19 cellular contexts compared by ENCODE assay signal in the genomic region with DNA sequence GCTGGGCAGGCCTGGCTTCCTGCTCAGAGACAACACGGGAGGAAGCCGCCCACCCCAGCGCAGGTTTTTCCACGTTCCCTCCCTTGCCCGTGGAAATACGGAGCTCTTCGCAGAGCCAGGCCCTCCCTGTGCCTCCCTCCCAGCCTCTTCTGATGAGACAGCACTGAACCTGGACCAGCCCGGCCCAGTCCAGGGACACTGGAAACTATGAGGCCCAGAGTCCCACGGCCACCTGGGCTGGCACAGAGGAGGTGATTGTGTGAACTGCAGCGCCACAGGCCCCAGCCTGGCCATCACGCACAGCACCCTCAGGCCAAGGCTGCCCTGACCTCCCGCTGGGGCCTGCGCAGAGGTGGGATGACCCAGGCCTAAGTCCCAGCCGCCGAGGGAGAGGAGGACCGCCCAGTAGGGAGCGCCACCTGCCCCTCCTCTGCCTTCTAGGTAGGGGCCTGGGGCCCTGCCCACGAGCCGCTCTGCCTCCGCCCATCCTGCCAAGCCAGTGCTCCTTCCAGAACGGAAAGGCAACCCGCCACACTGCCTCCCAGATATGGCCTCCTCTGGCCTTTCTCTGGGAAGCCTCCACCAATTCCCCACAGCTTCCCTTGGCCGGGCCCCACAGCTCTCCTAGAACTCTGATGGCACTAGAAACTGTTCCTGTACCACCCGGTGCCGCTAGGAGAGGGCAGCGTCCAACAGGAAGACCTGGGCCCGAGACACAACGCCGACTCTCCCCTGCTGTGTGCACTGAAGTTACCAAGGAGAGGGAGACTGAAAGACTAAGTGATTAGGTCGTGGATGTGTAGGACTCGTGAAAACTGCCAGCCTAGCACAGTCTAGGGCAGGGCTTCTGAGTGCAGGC. TPM values are rescaled to one million over a fixed set of nuclear protein-coding genes. Genes with fewer than 3 reads are reported as not detected.
DNase-seq lines count a peak whose midpoint lies in the region; FAIRE-seq and TF ChIP-seq lines count a peak whose summit lies in the region.
"Had no signal": no experiment of that assay in that cellular context is flagged by ENCODE, and none has a peak within 500 bp of the region (broad histone marks: within the 10 kb centered on the region; RNA-seq: fewer than 3 reads in every experiment).

No MANE protein-coding gene starts in this region.

- intact Hi-C loops in A673 (cut with micrococcal nuclease; ENCODE audit: unreplicated experiment) (no loop called here), esophagus squamous epithelium (cut with DNase I) (no loop called here), cardiac septum (cut with DNase I) (no loop called here)

- 65 to 68% methylated on average over 7 to 15 of the region's 31 CpGs for WGBS in esophagus squamous epithelium, 2 donors
- no CpG with 5 or more reads among the region's 31 CpGs for WGBS in neuronal stem cell (ENCODE audit: extremely low coverage in 2 of 2, insufficient read length in 2 of 2, insufficient replicate concordance in 1 of 2), 2 donors

- H2AFZ ChIP-seq in neuronal stem cell (ENCODE audit: low read length): peak overlapping the region; percentile 13
- H2AFZ ChIP-seq: parathyroid adenoma had no signal

- FAIRE-seq in RCC 7860 (lab: Jason Lieb, UNC) (no peak), H54 (lab: Jason Lieb, UNC) (no peak)
- FAIRE-seq: GM12891 had no signal

- no peak overlapping the region for H4K8ac ChIP-seq in neuronal stem cell (ENCODE audit: low read depth, low read length)

- H3K4me1 ChIP-seq in A673 (ENCODE audit: insufficient read depth, low read length, poor library complexity, severe bottlenecking) (peaks cover 21% of the 10 kb centered on the region), esophagus squamous epithelium (peaks cover 14 to 69% (median 21%) of the 10 kb centered on the region in 3 donors), neuronal stem cell (ENCODE audit: control insufficient read depth in 2 of 2, insufficient read depth in 1 of 2, low read depth in 1 of 2, low read length in 2 of 2) (peaks cover 11 to 12% of the 10 kb centered on the region in 2 donors)
- H3K4me1 ChIP-seq: parathyroid adenoma had no signal

- peak overlapping the region; percentile 78 for H2BK12ac ChIP-seq in neuronal stem cell (ENCODE audit: low read length)

- TF ChIP-seq POLR2A in esophagus squamous epithelium (IDR thresholded peaks at IDR 0.05) (no peak), H54 (IDR thresholded peaks at IDR 0.05; ENCODE audit: low read depth, low read length) (no peak)

- TF ChIP-seq CTCF in A673 (conservative IDR thresholded peaks at IDR 0.05; ENCODE audit: low read depth, low read length): 0 out of 2 replicates have a peak, but pooled peaks have one; percentile 10
- TF ChIP-seq CTCF in esophagus squamous epithelium (IDR thresholded peaks at IDR 0.05): peak in 1 of 6 experiments; percentile 21

- H2BK120ac ChIP-seq in neuronal stem cell (ENCODE audit: low read depth, low read length): no peak overlapping the region

- POLR2A ChIA-PET in A673 (lab: Charles Lee; ENCODE audit: low non-redundant PET): no interaction called here

- H3K27me3 ChIP-seq in A673 (replicated peaks; ENCODE audit: insufficient read depth, low read depth, low read length, poor library complexity): no peaks in the 10 kb centered on the region
- no peaks in the 10 kb centered on the region for H3K27me3 ChIP-seq in esophagus squamous epithelium
- H3K27me3 ChIP-seq in neuronal stem cell (ENCODE audit: control insufficient read depth in 3 of 3, insufficient read depth in 3 of 3, low read depth in 1 of 3, low read length in 3 of 3): no peaks in the 10 kb centered on the region
- H3K27me3 ChIP-seq: body of pancreas, gastroesophageal sphincter, MG63 had no signal

- no peak overlapping the region for H3K4ac ChIP-seq in neuronal stem cell (ENCODE audit: low read length)

- H3K18ac ChIP-seq in neuronal stem cell (ENCODE audit: low read length): peak overlapping the region; percentile 50

- CTCF ChIA-PET in A673 (lab: Charles Lee): no interaction called here

- no peak overlapping the region for H3K14ac ChIP-seq in neuronal stem cell (ENCODE audit: low read length)

- H3K4me3 ChIP-seq in A673 (ENCODE audit: low read depth, low read length, poor library complexity, severe bottlenecking) (no peak overlapping the region), esophagus squamous epithelium (no peak overlapping the region), neuronal stem cell (ENCODE audit: low read length in 2 of 2) (no peak overlapping the region)
- H3K4me3 ChIP-seq: body of pancreas, gastroesophageal sphincter, HAP-1, MG63 had no signal

- no peak overlapping the region for H2BK5ac ChIP-seq in neuronal stem cell (ENCODE audit: low read length)

- H2BK15ac ChIP-seq in neuronal stem cell (ENCODE audit: low read length): peak overlapping the region; percentile 60

- peak overlapping the region; percentile 78 for H2AK5ac ChIP-seq in neuronal stem cell (ENCODE audit: low read depth, low read length)

- DNase-seq in A673 (ENCODE audit: low spot score): no peak
- DNase-seq in RCC 7860 (ENCODE audit: low spot score): peak; percentile 59
- no peak for DNase-seq in esophagus squamous epithelium (lab: John Stamatoyannopoulos, UW)
- no peak for DNase-seq in neuronal stem cell (ENCODE audit: low spot score)
- no peak for DNase-seq in pons (ENCODE audit: low spot score)
- DNase-seq in H54 (ENCODE audit: insufficient read length, low spot score): no peak
- DNase-seq in T-helper 9 cell: no peak
- DNase-seq in cardiac septum (ENCODE audit: low spot score): no peak
- DNase-seq: activated CD8-positive, alpha-beta memory T cell treated with anti-CD3 and anti-CD28 coated beads for 24 hours; activated T-cell treated with anti-CD3 and anti-CD28 coated beads, Interleukin-2, amount 50 U/mL, for 72 hours; MG63; NCI-H82; stimulated activated naive CD4-positive, alpha-beta T cell treated with Interleukin-2 at 50 U/mL for 16 hours had no signal

- H4K91ac ChIP-seq in neuronal stem cell (ENCODE audit: low read depth, low read length, poor library complexity): no peak overlapping the region

- H3K4me2 ChIP-seq in neuronal stem cell (ENCODE audit: insufficient read depth, low read length, poor library complexity, severe bottlenecking): no peak overlapping the region

- H3K9me3 ChIP-seq in A673 (ENCODE audit: low read depth, low read length, poor library complexity, severe bottlenecking): no peaks in the 10 kb centered on the region
- H3K9me3 ChIP-seq in esophagus squamous epithelium: no peaks in the 10 kb centered on the region
- no peaks in the 10 kb centered on the region for H3K9me3 ChIP-seq in neuronal stem cell (replicated peaks in 1 of 2; ENCODE audit: control insufficient read depth in 2 of 2, insufficient read depth in 1 of 2, low read depth in 1 of 2, low read length in 2 of 2)
- H3K9me3 ChIP-seq: body of pancreas, gastroesophageal sphincter, HAP-1, MG63 had no signal

- H3K27ac ChIP-seq in A673 (ENCODE audit: low read depth, low read length, poor library complexity, severe bottlenecking): peak overlapping the region; percentile 40
- peak overlapping the region in 3 of 4 donors; percentile 70 to 78 (median 70) for H3K27ac ChIP-seq in esophagus squamous epithelium
- no peak overlapping the region for H3K27ac ChIP-seq in neuronal stem cell (replicated peaks; ENCODE audit: low read length)
- H3K27ac ChIP-seq: C4-2B, gastroesophageal sphincter, parathyroid adenoma had no signal

- H3K79me1 ChIP-seq in neuronal stem cell (ENCODE audit: low read depth, low read length): no peaks in the 10 kb centered on the region

- H3K36me3 ChIP-seq in A673 (ENCODE audit: insufficient read depth, low read length, poor library complexity, severe bottlenecking): peaks cover 37% of the 10 kb centered on the region
- no peaks in the 10 kb centered on the region for H3K36me3 ChIP-seq in esophagus squamous epithelium
- H3K36me3 ChIP-seq in neuronal stem cell (replicated peaks in 1 of 2; ENCODE audit: control insufficient read depth in 2 of 2, insufficient read depth in 2 of 2, low read length in 2 of 2): no peaks in the 10 kb centered on the region
- H3K36me3 ChIP-seq: gastroesophageal sphincter, HAP-1, MG63 had no signal

- peak overlapping the region; percentile 49 for H3K23ac ChIP-seq in neuronal stem cell (ENCODE audit: low read depth, low read length, poor library complexity)

- H3K9ac ChIP-seq in neuronal stem cell (ENCODE audit: low read depth, low read length, poor library complexity): no peak overlapping the region
- H3K9ac ChIP-seq: parathyroid adenoma had no signal

- BruUV-seq in A673 (replicated peaks; lab: Mats Ljungman, UMichigan): no TSS peak

RNA-seq across cellular contexts. Expression of a gene that starts 57.2 kb away (rescaled TPM):
- total RNA-seq in A673 (2021) (37.1 and 40.4 TPM in 2 replicates), esophagus squamous epithelium (10 to 100 TPM in 2 of 4 donors, 1 to 10 TPM in 2; 6.4 to 15.5 (median 11.1) TPM), cardiac septum (1.3 TPM)
- polyA plus RNA-seq in neuronal stem cell (2013, experiment 1 of 2): 4.1 TPM
- polyA plus RNA-seq in neuronal stem cell (2013, experiment 2 of 2): 4.0 TPM
